19 cellular contexts compared by ENCODE assay signal in genomic region chr10:71763352-71764127, GRCh38. TPM values are rescaled to one million over a fixed set of nuclear protein-coding genes. Genes with fewer than 3 reads are reported as not detected.
DNase-seq lines count a peak whose midpoint lies in the region; ATAC-seq and TF ChIP-seq lines count a peak whose summit lies in the region.
"Had no signal": no experiment of that assay in that cellular context is flagged by ENCODE, and none has a peak within 500 bp of the region (broad histone marks: within the 10 kb centered on the region; RNA-seq: fewer than 3 reads in every experiment).

No MANE protein-coding gene starts in this region.

- H3K27ac Mint-ChIP-seq in effector memory CD8-positive, alpha-beta T cell = peak overlapping the region; percentile 86 to 96

- H3K4me3 Mint-ChIP-seq in effector memory CD8-positive, alpha-beta T cell = peak overlapping the region in 1 of 2 donors; percentile 48

- peaks cover 36 to 94% (median 76%) of the 10 kb centered on the region in 10 experiments for H3K4me1 ChIP-seq in BLaER1 treated with 17β-estradiol and CSF1 and Interleukin-3, amounts not matched to agents 10 nM and 100 nM
- peaks cover 94 to 95% of the 10 kb centered on the region in 2 experiments for H3K4me1 ChIP-seq in neutrophil (ENCODE audit: control insufficient read depth in 1 of 2, insufficient read depth in 1 of 2, low read depth in 1 of 2, low read length in 1 of 2)

- no peaks in the 10 kb centered on the region for H3K9me3 ChIP-seq in BLaER1 treated with 17β-estradiol and CSF1 and Interleukin-3, amounts not matched to agents 10 nM and 100 nM (replicated peaks in 1 of 11)
- no peaks in the 10 kb centered on the region for H3K9me3 ChIP-seq in neutrophil
- no peaks in the 10 kb centered on the region for H3K9me3 ChIP-seq in MG63
- H3K9me3 ChIP-seq: ascending aorta, SJSA1 had no signal

- peak overlapping the region in 4 of 11 experiments; percentile 19 to 60 (median 24); a peak in 3 of 22 replicates for H3K27ac ChIP-seq in BLaER1 treated with 17β-estradiol and CSF1 and Interleukin-3, amounts not matched to agents 10 nM and 100 nM
- peak overlapping the region; percentile 99 for H3K27ac ChIP-seq in neutrophil
- H3K27ac ChIP-seq: hepatocyte, SJSA1 had no signal

- peaks cover 70 to 71% of the 10 kb centered on the region in 2 donors for H3K4me1 Mint-ChIP-seq in effector memory CD8-positive, alpha-beta T cell (ENCODE audit: low read depth in 2 of 2)

- H3K27me3 ChIP-seq in BLaER1 treated with 17β-estradiol and CSF1 and Interleukin-3, amounts not matched to agents 10 nM and 100 nM = no peaks in the 10 kb centered on the region
- H3K27me3 ChIP-seq in neutrophil (no peaks in the 10 kb centered on the region), MG63 (no peaks in the 10 kb centered on the region)
- H3K27me3 ChIP-seq: ascending aorta, hepatocyte, SJSA1 had no signal

- H3K4me3 ChIP-seq in BLaER1 treated with 17β-estradiol and CSF1 and Interleukin-3, amounts not matched to agents 10 nM and 100 nM = no peak overlapping the region
- peak overlapping the region; percentile 13 to 44 for H3K4me3 ChIP-seq in neutrophil (ENCODE audit: low read depth in 1 of 2, low read length in 1 of 2)
- H3K4me3 ChIP-seq in MG63 = no peak overlapping the region
- H3K4me3 ChIP-seq: ascending aorta, GM12878, hepatocyte, SJSA1 had no signal

- peaks cover 84% of the 10 kb centered on the region for H3K36me3 Mint-ChIP-seq in effector memory CD8-positive, alpha-beta T cell (ENCODE audit: insufficient read depth)

- peak overlapping the region in 4 of 11 experiments; percentile 6 to 69 (median 15); a peak in 3 of 22 replicates for H3K9ac ChIP-seq in BLaER1 treated with 17β-estradiol and CSF1 and Interleukin-3, amounts not matched to agents 10 nM and 100 nM

- H3K9me3 Mint-ChIP-seq in effector memory CD8-positive, alpha-beta T cell = no peaks in the 10 kb centered on the region

- no peaks in the 10 kb centered on the region for H3K27me3 Mint-ChIP-seq in effector memory CD8-positive, alpha-beta T cell

- peak overlapping the region in 6 of 11 experiments; percentile 34 to 100 (median 98); a peak in 6 of 22 replicates for H3K4me2 ChIP-seq in BLaER1 treated with 17β-estradiol and CSF1 and Interleukin-3, amounts not matched to agents 10 nM and 100 nM
- H3K4me2 ChIP-seq: hepatocyte had no signal

- TF ChIP-seq CTCF in neutrophil (IDR thresholded peaks at IDR 0.05) = no peak

- H4K20me1 ChIP-seq in BLaER1 treated with 17β-estradiol and CSF1 and Interleukin-3, amounts not matched to agents 10 nM and 100 nM = peaks cover 0 to 86% (median 62%) of the 10 kb centered on the region in 11 experiments; a peak in 12 of 22 replicates

- no peak for ATAC-seq in effector memory CD8-positive, alpha-beta T cell (replicated peaks)
- ATAC-seq in GM19328 (IDR thresholded peaks at IDR 0.05; ENCODE audit: unreplicated experiment) = no peak
- ATAC-seq: GM12878 had no signal

- DNase-seq in EH (ENCODE audit: low read depth) (peak; percentile 41), CD1c-positive myeloid dendritic cell (ENCODE audit: extremely low spot score) (no peak), MG63 (no peak), GM19238 (ENCODE audit: insufficient read length, low spot score) (no peak)
- DNase-seq in effector memory CD8-positive, alpha-beta T cell = no peak
- DNase-seq: activated CD4-positive, alpha-beta T cell treated with anti-CD3 and anti-CD28 coated beads, Interleukin-2, amount 50 U/mL, for 1 hour; DMS153; effector CD8-positive, alpha-beta T cell; NCI-H82; stimulated activated CD4-positive, alpha-beta T cell treated with anti-CD3 and anti-CD28 coated beads, Interleukin-2, amount 100 ng/mL, for 24 hours; stimulated activated naive CD4-positive, alpha-beta T cell treated with Interleukin-2 at 50 U/mL for 16 hours had no signal

- H3K36me3 ChIP-seq in BLaER1 treated with 17β-estradiol and CSF1 and Interleukin-3, amounts not matched to agents 10 nM and 100 nM = peaks cover 0 to 94% (median 47%) of the 10 kb centered on the region in 11 experiments; a peak in 13 of 22 replicates
- peaks cover 95% of the 10 kb centered on the region for H3K36me3 ChIP-seq in neutrophil
- peaks cover 36% of the 10 kb centered on the region for H3K36me3 ChIP-seq in MG63

RNA-seq across cellular contexts. Expression of gene VSIR, which starts 9.8 kb away (rescaled TPM):
- total RNA-seq in MG63 (2014; rRNA removed; shearing (Covaris generic); ENCODE audit: low replicate concordance) = 36.0 and 87.8 TPM in 2 replicates

RNA-seq across cellular contexts. Expression of gene C10orf105, which starts 44.0 kb away (rescaled TPM):
- not detected in 2 replicates for total RNA-seq in MG63 (2014; rRNA removed; shearing (Covaris generic); ENCODE audit: low replicate concordance)
- total RNA-seq: ascending aorta, H4, hepatocyte, SJSA1 had no signal

Comparison
In these comparisons a context has a peak if more than half of its experiments do, and no peak if none do; other contexts are left out.
1. H3K4me3 ChIP-seq: peak in neutrophil (2 of 2); none in BLaER1 treated with 17β-estradiol and CSF1 and Interleukin-3, amounts not matched to agents 10 nM and 100 nM (0 of 10) and MG63 (single experiment).